10 cellular contexts compared by ENCODE assay signal in the genomic region with DNA sequence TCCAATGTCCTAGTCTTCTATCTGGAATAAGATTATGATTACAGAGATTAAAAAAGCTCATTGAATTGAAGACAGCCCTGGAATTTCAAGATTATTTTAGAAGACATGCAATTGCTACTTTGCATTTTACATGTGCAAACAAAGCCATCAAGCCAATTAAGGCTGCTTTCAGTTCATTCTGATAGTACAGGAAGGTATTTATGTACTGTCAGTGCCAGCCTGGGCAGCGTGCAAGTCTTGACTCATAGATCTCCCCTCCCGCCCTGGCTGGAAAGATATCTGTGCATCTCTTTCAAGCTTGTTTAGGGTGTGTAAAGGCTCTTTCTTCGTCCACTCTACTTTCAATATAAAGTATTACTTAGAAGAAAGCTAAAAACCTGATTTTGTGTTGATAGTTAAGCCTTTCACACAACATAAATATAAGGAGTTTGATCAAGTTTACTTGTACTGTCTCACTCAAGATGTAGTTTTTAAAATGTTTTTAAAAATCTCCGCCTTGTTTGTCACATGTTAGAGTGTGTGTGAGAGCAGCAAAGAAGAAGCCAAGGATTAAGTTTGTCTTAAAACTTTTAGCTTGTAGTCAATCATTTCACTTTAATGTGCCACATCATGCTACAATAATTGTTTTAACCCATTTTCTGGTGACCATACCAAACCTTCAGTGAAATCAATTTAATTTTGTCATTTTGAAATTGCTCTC. TPM values are rescaled to one million over a fixed set of nuclear protein-coding genes. Genes with fewer than 3 reads are reported as not detected.
DNase-seq lines count a peak whose midpoint lies in the region; ATAC-seq and TF ChIP-seq lines count a peak whose summit lies in the region.
"Had no signal": no experiment of that assay in that cellular context is flagged by ENCODE, and none has a peak within 500 bp of the region (broad histone marks: within the 10 kb centered on the region; RNA-seq: fewer than 3 reads in every experiment).

No MANE protein-coding gene starts in this region.

- H3K36me3 ChIP-seq in SK-N-SH (replicated peaks in 1 of 2; ENCODE audit: control insufficient read depth in 1 of 2, insufficient read depth in 2 of 2, low read length in 1 of 2), result no peaks in the 10 kb centered on the region
- H3K36me3 ChIP-seq: gastrocnemius medialis, prostate gland had no signal

- CTCF ChIA-PET in SK-N-SH (lab: Yijun Ruan, JAX), result interaction anchor here (2.1 kb wide), 1 partner anchor 8 kb away, joined by 7 read pairs; no protein-coding TSS in a partner anchor

- H3F3A ChIP-seq in SK-N-SH (replicated peaks; ENCODE audit: insufficient read depth), result peaks cover 4% of the 10 kb centered on the region

- H3K4me2 ChIP-seq in SK-N-SH, result peak overlapping the region; percentile 21; the same call in 1 of the 2 replicates

- H3K4me1 ChIP-seq in SK-N-SH (ENCODE audit: control insufficient read depth in 1 of 2, insufficient read depth in 2 of 2, low read depth in 1 of 2, low read length in 1 of 2), result peaks cover 0 to 8% of the 10 kb centered on the region in 2 experiments; a peak in 2 of 4 replicates
- H3K4me1 ChIP-seq: gastrocnemius medialis, prostate gland had no signal

- TF ChIP-seq RAD21 in SK-N-SH (IDR thresholded peaks at IDR 0.05; ENCODE audit: low read length), result no peak

- no peak for DNase-seq in SK-N-SH
- DNase-seq in ureter (ENCODE audit: low spot score), result peak; percentile 48
- DNase-seq in cerebellar cortex (ENCODE audit: low spot score), result no peak
- no peak for DNase-seq in NCI-H1930 (lab: John Stamatoyannopoulos, UW)
- no peak for DNase-seq in T1000 (lab: John Stamatoyannopoulos, UW)
- DNase-seq: activated CD8-positive, alpha-beta memory T cell treated with anti-CD3 and anti-CD28 coated beads, Interleukin-2, amount 50 U/mL, for 4 hours; gastrocnemius medialis had no signal

- no peaks in the 10 kb centered on the region for H3K9me3 ChIP-seq in SK-N-SH
- H3K9me3 ChIP-seq: gastrocnemius medialis, prostate gland had no signal

- WGBS in SK-N-SH (ENCODE audit: low lambda C conversion rate), result 50% methylated on average over 4 of the region's 4 CpGs

- H3K9ac ChIP-seq in SK-N-SH, result 0 out of 2 replicates have a peak overlapping the region, but pooled peaks have one; percentile 12

- ATAC-seq in GM19035 (IDR thresholded peaks at IDR 0.05; ENCODE audit: unreplicated experiment) (peak; percentile 57), HG02852 (IDR thresholded peaks at IDR 0.05; ENCODE audit: unreplicated experiment) (peak; percentile 80)
- ATAC-seq: gastrocnemius medialis had no signal

- H3K27me3 ChIP-seq in SK-N-SH (ENCODE audit: insufficient read depth), result no peaks in the 10 kb centered on the region
- H3K27me3 ChIP-seq: gastrocnemius medialis had no signal

- no peaks in the 10 kb centered on the region for H3K9me2 ChIP-seq in SK-N-SH

- H3K4me3 ChIP-seq in SK-N-SH (ENCODE audit: low read depth in 2 of 2, low read length in 1 of 2), result 0 out of 4 replicates have a peak overlapping the region, but pooled peaks of 1 of the 2 experiments have one; percentile 9
- H3K4me3 ChIP-seq: gastrocnemius medialis, prostate gland had no signal

- no peaks in the 10 kb centered on the region for H4K20me1 ChIP-seq in SK-N-SH (ENCODE audit: insufficient read depth)

- no peak overlapping the region; a peak in 1 of 4 replicates for H3K27ac ChIP-seq in SK-N-SH (ENCODE audit: low read depth in 2 of 2, low read length in 1 of 2)
- H3K27ac ChIP-seq: gastrocnemius medialis had no signal

- H3K79me2 ChIP-seq in SK-N-SH (ENCODE audit: insufficient read depth), result no peaks in the 10 kb centered on the region

- POLR2A ChIA-PET in SK-N-SH (lab: Yijun Ruan, JAX), result no interaction called here

- peak overlapping the region; percentile 36; the same call in 1 of the 2 replicates for H2AFZ ChIP-seq in SK-N-SH (ENCODE audit: low read depth)

- no peak for TF ChIP-seq EP300 in SK-N-SH (IDR thresholded peaks at IDR 0.05; ENCODE audit: borderline replicate concordance in 1 of 2, low read depth in 1 of 2, low read length in 1 of 2)

- TF ChIP-seq CTCF in SK-N-SH (IDR thresholded peaks at IDR 0.05), result no peak

TF ChIP-seq in SK-N-SH, 30 proteins besides CTCF, POLR2A, EP300 and RAD21:
- TF ChIP-seq FOSL2 (IDR thresholded peaks at IDR 0.05; ENCODE audit: borderline replicate concordance, low read depth) (peak; percentile 39; the same call in 1 of the 2 replicates), NFIC (IDR thresholded peaks at IDR 0.05; ENCODE audit: borderline replicate concordance) (no peak), MEF2A (IDR thresholded peaks at IDR 0.05; ENCODE audit: borderline replicate concordance, low read depth) (no peak), JUND (IDR thresholded peaks at IDR 0.05) (peak; percentile 27; the same call in 1 of the 2 replicates), MAX (IDR thresholded peaks at IDR 0.05; ENCODE audit: low read depth) (peak; percentile 43; the same call in 1 of the 2 replicates), FOXM1 (IDR thresholded peaks at IDR 0.05; ENCODE audit: low read depth) (no peak), CHD2 (IDR thresholded peaks at IDR 0.05; ENCODE audit: low read length, partially characterized antibody) (no peak), FOXJ3 (CRISPR knock-in tag; IDR thresholded peaks at IDR 0.05) (no peak)

RNA-seq across cellular contexts. Expression of gene LYPLAL1, which starts 13.6 kb away (rescaled TPM):
- polyA plus RNA-seq in SK-N-SH (2012; rRNA removed), result 11.2 and 15.6 TPM in 2 replicates
- 16.7 and 27.6 TPM in 2 replicates for polyA plus RNA-seq in SK-N-SH (2012; cell fraction: cytosol; rRNA removed)
- 20.1 and 29.7 TPM in 2 replicates for polyA plus RNA-seq in SK-N-SH (2012; cell fraction: nucleus; rRNA removed)
- 49.9 TPM for total RNA-seq in ureter
